ENCODE assay signal across 8 cellular contexts in the genomic region with DNA sequence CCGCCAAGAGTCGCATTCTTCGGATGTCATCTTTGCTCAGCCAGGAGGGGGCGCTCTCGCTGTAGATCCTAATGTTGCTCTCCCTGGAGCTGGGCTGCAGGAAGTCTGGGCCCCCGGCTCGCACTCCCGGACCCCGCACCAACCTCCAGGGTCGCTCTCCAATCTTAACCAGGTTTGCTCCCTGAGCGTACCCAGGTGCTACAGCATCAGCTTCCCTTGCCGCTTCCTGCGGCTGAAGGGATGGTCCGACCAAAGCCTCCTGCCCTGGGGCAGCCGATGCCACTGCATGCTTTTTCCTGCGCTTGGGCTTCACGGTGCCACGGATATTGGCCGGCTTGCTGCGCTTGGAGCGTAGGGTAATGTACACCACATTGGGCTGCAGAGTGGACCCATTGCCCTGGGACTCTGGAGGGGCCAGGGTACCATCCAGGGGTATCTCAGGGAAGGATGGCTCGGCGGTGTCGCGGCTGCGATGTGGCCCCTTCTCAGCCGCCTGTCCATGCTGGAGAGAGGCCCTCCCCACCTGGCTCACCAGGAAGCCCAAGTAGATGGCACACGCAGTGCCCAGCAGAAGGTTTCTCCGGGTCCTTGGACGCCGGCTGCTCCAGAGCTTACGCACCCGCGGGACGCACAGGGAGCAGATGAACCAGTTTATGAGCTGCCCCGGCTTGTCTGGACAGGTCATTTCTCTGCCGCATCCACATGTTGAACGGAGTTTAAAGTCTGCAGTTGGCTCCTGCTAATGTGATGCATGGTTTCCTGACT. TPM values are rescaled to one million over a fixed set of nuclear protein-coding genes. Genes with fewer than 3 reads are reported as not detected.
DNase-seq lines count a peak whose midpoint lies in the region; ATAC-seq and TF ChIP-seq lines count a peak whose summit lies in the region.

No MANE protein-coding gene starts in this region.

- H3K27ac ChIP-seq in colonic mucosa (peak overlapping the region; percentile 62), uterus (peak overlapping the region; percentile 90 to 97)

- peak; percentile 19 to 38 for TF ChIP-seq POLR2A in uterus (IDR thresholded peaks at IDR 0.05)

- peak overlapping the region; percentile 78 for H3K27ac Mint-ChIP-seq in mesothelial cell of epicardium

- H3K27me3 Mint-ChIP-seq in mesothelial cell of epicardium (ENCODE audit: low read depth) = no peaks in the 10 kb centered on the region

- H3K4me3 ChIP-seq in LNCaP clone FGC (ENCODE audit: low read depth, low read length) = peak overlapping the region; percentile 63
- H3K4me3 ChIP-seq in colonic mucosa = peak overlapping the region; percentile 36
- peak overlapping the region; percentile 47 to 60 for H3K4me3 ChIP-seq in uterus

- DNase-seq in LNCaP clone FGC (ENCODE audit: low read depth) (peak; percentile 72), colonic mucosa (peak; percentile 58), mesothelial cell of epicardium (ENCODE audit: low spot score in 2 of 2, unreplicated experiment in 2 of 2) (no peak), uterus (peak; percentile 71 to 72)

- peaks cover 54% of the 10 kb centered on the region for H3K4me1 Mint-ChIP-seq in mesothelial cell of epicardium

- no peaks in the 10 kb centered on the region for H3K9me3 Mint-ChIP-seq in mesothelial cell of epicardium

- intact Hi-C loops in colonic mucosa (cut with DNase I) (loop anchor here (5.0 kb wide), 1 partner anchor 179 kb away; no protein-coding TSS in a partner anchor), uterus (cut with DNase I; ENCODE audit: low total_unique reads) (loop anchor here (5.0 kb wide), 1 partner anchor 174 kb away; no protein-coding TSS in a partner anchor)

- TF ChIP-seq CTCF in GM12874 (IDR thresholded peaks at IDR 0.05; ENCODE audit: insufficient read depth, low read depth, low read length) (peak; percentile 73), LNCaP clone FGC (IDR thresholded peaks at IDR 0.05; ENCODE audit: control insufficient read depth, extremely low read depth, insufficient read depth) (peak; percentile 52), colonic mucosa (IDR thresholded peaks at IDR 0.05) (peak; percentile 33), mesothelial cell of epicardium (IDR thresholded peaks at IDR 0.05; ENCODE audit: unreplicated experiment) (peak; percentile 71), uterus (IDR thresholded peaks at IDR 0.05) (peak; percentile 56 to 72 (median 68))

- no peaks in the 10 kb centered on the region for H3K36me3 Mint-ChIP-seq in mesothelial cell of epicardium

- peak overlapping the region; percentile 46 to 60 for H3K9ac ChIP-seq in colonic mucosa (ENCODE audit: low read depth in 2 of 2, low read length in 2 of 2)

- H3K36me3 ChIP-seq in colonic mucosa = no peaks in the 10 kb centered on the region
- no peaks in the 10 kb centered on the region for H3K36me3 ChIP-seq in uterus

- H3K4me3 Mint-ChIP-seq in mesothelial cell of epicardium = peak overlapping the region; percentile 89

- no peak for ATAC-seq in HG02884 (IDR thresholded peaks at IDR 0.05; ENCODE audit: unreplicated experiment)
- no peak for ATAC-seq in HG02938 (IDR thresholded peaks at IDR 0.05; ENCODE audit: unreplicated experiment)
- ATAC-seq in HG03097 (IDR thresholded peaks at IDR 0.05; ENCODE audit: low FRiP score, unreplicated experiment) = no peak

- peaks cover 4% of the 10 kb centered on the region for H3K4me1 ChIP-seq in colonic mucosa
- peaks cover 0 to 7% of the 10 kb centered on the region in 2 donors for H3K4me1 ChIP-seq in uterus

- H3K27me3 ChIP-seq in colonic mucosa = no peaks in the 10 kb centered on the region
- H3K27me3 ChIP-seq in uterus = no peaks in the 10 kb centered on the region

- no peaks in the 10 kb centered on the region for H3K9me3 ChIP-seq in colonic mucosa
- H3K9me3 ChIP-seq in uterus = no peaks in the 10 kb centered on the region

RNA-seq across cellular contexts. Expression of a gene that starts 2.0 kb away (rescaled TPM):
- total RNA-seq in colonic mucosa = 10 to 100 TPM; 13.6 to 18.0 TPM
- total RNA-seq in mesothelial cell of epicardium = 28.3 to 29.1 TPM (median 29.0 TPM) in 3 replicates
- 100 to 1,000 TPM in 1 of 4 donors, 10 to 100 TPM in 3; 54.7 to 135 (median 62.7) TPM for total RNA-seq in uterus

RNA-seq across cellular contexts. Expression of a gene that starts 39.4 kb away (rescaled TPM):
- total RNA-seq in colonic mucosa (10 to 100 TPM; 18.3 to 28.6 TPM), mesothelial cell of epicardium (5.4 to 6.3 TPM (median 5.7 TPM) in 3 replicates), uterus (1 to 10 TPM; 3.8 to 9.7 (median 5.0) TPM)

Comparison
In these comparisons a context has a peak if more than half of its experiments do, and no peak if none do; other contexts are left out.
1. DNase-seq: peak in LNCaP clone FGC (single experiment), colonic mucosa (single experiment) and uterus (2 of 2); none in mesothelial cell of epicardium (0 of 2).
2. Peak in every context shown above with its lines, with median percentiles within 50 percentile points of each other: CTCF ChIP-seq and H3K4me3 ChIP-seq.